24 cellular contexts compared by ENCODE assay signal in the genomic region with DNA sequence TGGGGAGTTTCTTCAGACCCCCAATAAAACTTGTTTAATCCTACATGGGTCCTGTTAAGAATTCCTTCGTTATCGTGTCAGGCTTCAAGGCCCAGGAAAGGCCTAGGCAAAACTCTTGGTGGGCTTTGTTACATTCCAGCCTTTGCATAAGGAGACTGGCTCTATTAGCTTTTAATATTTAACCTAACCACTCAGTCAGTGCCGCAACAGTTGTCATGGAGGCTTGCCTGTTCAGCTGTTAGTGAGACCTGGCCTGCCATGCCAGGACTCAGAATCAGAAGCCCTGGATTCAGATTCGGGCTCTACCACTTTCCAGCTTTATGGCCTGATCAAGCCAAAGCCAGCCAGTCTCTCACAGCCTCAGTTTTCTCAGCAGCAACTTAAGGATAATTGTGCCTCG. TPM values are rescaled to one million over a fixed set of nuclear protein-coding genes. Genes with fewer than 3 reads are reported as not detected.
"Had no signal": no experiment of that assay in that cellular context is flagged by ENCODE, and none has a peak within 500 bp of the region (broad histone marks: within the 10 kb centered on the region; RNA-seq: fewer than 3 reads in every experiment).

No MANE protein-coding gene starts in this region.

- H3K36me3 ChIP-seq: breast epithelium, neutrophil, ovary, prostate gland, spleen, suprapubic skin, tibial artery had no signal

- H3K27ac Mint-ChIP-seq: activated naive CD4-positive, alpha-beta T cell treated with anti-CD3 and anti-CD28 coated beads, Interleukin-2, amount 50 U/mL, for 72 hours; activated T-cell treated with anti-CD3 and anti-CD28 coated beads, Interleukin-2, amount 50 U/mL, for 72 hours; natural killer cell; T-helper 2 cell treated with Interferon-gamma antibody and Interleukin-4, amounts not matched to agents 5 μg/mL and 100 μg/mL, for 36 hours had no signal

- H3K4me1 Mint-ChIP-seq: central memory CD8-positive, alpha-beta T cell had no signal

- H3K4me1 ChIP-seq: breast epithelium, prostate gland had no signal

- H3K27me3 Mint-ChIP-seq: central memory CD8-positive, alpha-beta T cell had no signal

- H3K36me3 Mint-ChIP-seq: activated naive CD4-positive, alpha-beta T cell treated with anti-CD3 and anti-CD28 coated beads, Interleukin-2, amount 50 U/mL, for 72 hours; natural killer cell had no signal

- H3K4me3 ChIP-seq: breast epithelium, ovary, prostate gland, spleen, suprapubic skin, tibial artery had no signal

- H3K27me3 ChIP-seq: breast epithelium, neutrophil, ovary, spleen, suprapubic skin, tibial artery had no signal

- H3K9me3 ChIP-seq: breast epithelium, neutrophil, ovary, prostate gland, spleen, suprapubic skin, tibial artery had no signal

- H3K27ac ChIP-seq: breast epithelium, neutrophil, ovary, prostate gland, spleen, suprapubic skin, tibial artery had no signal

- H3K4me3 Mint-ChIP-seq: activated T-cell treated with anti-CD3 and anti-CD28 coated beads, Interleukin-2, amount 50 U/mL, for 72 hours; central memory CD8-positive, alpha-beta T cell; natural killer cell; T-helper 2 cell treated with Interferon-gamma antibody and Interleukin-4, amounts not matched to agents 5 μg/mL and 100 μg/mL, for 36 hours had no signal

- ATAC-seq: activated naive CD4-positive, alpha-beta T cell treated with anti-CD3 and anti-CD28 coated beads, Interleukin-2, amount 50 U/mL, for 72 hours; activated T-cell treated with anti-CD3 and anti-CD28 coated beads, Interleukin-2, amount 50 U/mL, for 72 hours; left colon; natural killer cell had no signal

- DNase-seq: activated CD4-positive, alpha-beta T cell treated with anti-CD3 and anti-CD28 coated beads for 4 hours; activated CD4-positive, alpha-beta T cell treated with anti-CD3 and anti-CD28 coated beads, Interleukin-2, amount 50 U/mL, for 4 hours; activated CD4-positive, CD25-positive, alpha-beta regulatory T cell; activated naive CD4-positive, alpha-beta T cell; activated T-cell treated with anti-CD3 and anti-CD28 coated beads for 4 hours; activated T-cell treated with anti-CD3 and anti-CD28 coated beads, Interleukin-2, amount 50 U/mL, for 72 hours; dermis blood vessel endothelial cell; effector CD4-positive, alpha-beta T cell; glutamatergic neuron; islet precursor cell; left colon; natural killer cell; ovary; spleen; stimulated activated naive CD4-positive, alpha-beta T cell; T-helper 1 cell; tibial artery had no signal

- H3K9me3 Mint-ChIP-seq: activated naive CD4-positive, alpha-beta T cell treated with anti-CD3 and anti-CD28 coated beads, Interleukin-2, amount 50 U/mL, for 72 hours; activated T-cell treated with anti-CD3 and anti-CD28 coated beads, Interleukin-2, amount 50 U/mL, for 72 hours; central memory CD8-positive, alpha-beta T cell; natural killer cell; T-helper 2 cell treated with Interferon-gamma antibody and Interleukin-4, amounts not matched to agents 5 μg/mL and 100 μg/mL, for 36 hours had no signal

RNA-seq across cellular contexts. Expression of gene ENTPD3, which starts 57.9 kb away (rescaled TPM):
- total RNA-seq: activated naive CD4-positive, alpha-beta T cell treated with anti-CD3 and anti-CD28 coated beads, Interleukin-2, amount 50 U/mL, for 72 hours; activated T-cell treated with anti-CD3 and anti-CD28 coated beads, Interleukin-2, amount 50 U/mL, for 72 hours; natural killer cell had no signal
